ENCODE assay signal across 8 cellular contexts in genomic region chr12:52037248-52037861, GRCh38. TPM values are rescaled to one million over a fixed set of nuclear protein-coding genes. Genes with fewer than 3 reads are reported as not detected.
DNase-seq lines count a peak whose midpoint lies in the region; ATAC-seq, FAIRE-seq and TF ChIP-seq lines count a peak whose summit lies in the region.

No MANE protein-coding gene starts in this region.

- peak overlapping the region in 5 of 7 donors; percentile 40 to 70 (median 47) for H3K4me3 Mint-ChIP-seq in CD8-positive, alpha-beta memory T cell
- peak overlapping the region; percentile 87 to 95 (median 90) for H3K4me3 Mint-ChIP-seq in brain

- FAIRE-seq in D721Med (lab: Jason Lieb, UNC) = no peak

- H3K27ac ChIP-seq in CD8-positive, alpha-beta memory T cell (ENCODE audit: low read depth, low read length) = peak overlapping the region; percentile 9
- H3K27ac ChIP-seq in left lung (peak overlapping the region; percentile 75 to 90), suprapubic skin (peak overlapping the region; percentile 88)

- TF ChIP-seq POLR2A in suprapubic skin (IDR thresholded peaks at IDR 0.05) = no peak

- POLR2A ChIA-PET in CD8-positive, alpha-beta memory T cell (lab: Charles Lee) = interaction anchor here (0.5 to 1.0 kb wide), 2 partner anchors 14 to 30 kb away, joined by 4 read pairs; partner anchors contain the start of gene NR4A1

- no peak for ATAC-seq in left lung

- peaks cover 0 to 5% of the 10 kb centered on the region in 2 donors for H3K27me3 Mint-ChIP-seq in CD8-positive, alpha-beta memory T cell
- H3K27me3 Mint-ChIP-seq in brain = peaks cover 27% of the 10 kb centered on the region

- H3K27ac Mint-ChIP-seq in CD8-positive, alpha-beta memory T cell = peak overlapping the region in 5 of 8 donors; percentile 29 to 93 (median 79)
- peak overlapping the region in 4 of 5 experiments; percentile 87 to 94 (median 91) for H3K27ac Mint-ChIP-seq in brain

- H3K4me1 Mint-ChIP-seq in CD8-positive, alpha-beta memory T cell = peaks cover 33 to 56% (median 44%) of the 10 kb centered on the region in 3 donors
- peaks cover 82% of the 10 kb centered on the region for H3K4me1 Mint-ChIP-seq in brain

- no peak for TF ChIP-seq EP300 in suprapubic skin (IDR thresholded peaks at IDR 0.05)

- CTCF ChIA-PET in CD8-positive, alpha-beta memory T cell (lab: Charles Lee) = interaction anchor here (2.0 to 20.9 kb wide), 2 partner anchors 13 to 14 kb away, joined by 5 to 206 read pairs; partner anchors contain the start of gene NR4A1

- no peaks in the 10 kb centered on the region for H3K27me3 ChIP-seq in CD8-positive, alpha-beta memory T cell (ENCODE audit: insufficient read depth, low read length, poor library complexity, severe bottlenecking)
- peaks cover 0 to 27% of the 10 kb centered on the region in 2 donors for H3K27me3 ChIP-seq in left lung
- H3K27me3 ChIP-seq in suprapubic skin = no peaks in the 10 kb centered on the region

- intact Hi-C loops in left lung (cut with DNase I) = no loop called here

- 10% methylated on average over 14 of the region's 59 CpGs for WGBS in suprapubic skin

- H3K4me1 ChIP-seq in CD8-positive, alpha-beta memory T cell (ENCODE audit: insufficient read depth, low read length) = peaks cover 36% of the 10 kb centered on the region
- H3K4me1 ChIP-seq in left lung (peaks cover 18 to 55% of the 10 kb centered on the region in 2 donors), suprapubic skin (peaks cover 61% of the 10 kb centered on the region)

- DNase-seq in CD8-positive, alpha-beta memory T cell = no peak
- DNase-seq in HuH-7 (ENCODE audit: low spot score) (peak; percentile 54), left lung (peak; percentile 65 to 82), suprapubic skin (ENCODE audit: low spot score in 2 of 2) (peak; percentile 94), UCSD-AML1 (lab: John Stamatoyannopoulos, UW; ENCODE audit: unreplicated experiment) (no peak), D721Med (ENCODE audit: insufficient read length, low spot score) (no peak)
- DNase-seq in activated CD4-positive, alpha-beta T cell treated with anti-CD3 and anti-CD28 coated beads for 1 hour = no peak

- no peak for TF ChIP-seq CTCF in brain (conservative IDR thresholded peaks at IDR 0.05)
- TF ChIP-seq CTCF in left lung (IDR thresholded peaks at IDR 0.05) = no peak
- no peak for TF ChIP-seq CTCF in suprapubic skin (IDR thresholded peaks at IDR 0.05)
- no peak for TF ChIP-seq CTCF in D721Med (IDR thresholded peaks at IDR 0.05; ENCODE audit: insufficient read depth, missing control alignments)

- H3K9me3 ChIP-seq in CD8-positive, alpha-beta memory T cell (ENCODE audit: low read length) = no peaks in the 10 kb centered on the region
- H3K9me3 ChIP-seq in left lung (no peaks in the 10 kb centered on the region), suprapubic skin (no peaks in the 10 kb centered on the region)

- H3K36me3 Mint-ChIP-seq in CD8-positive, alpha-beta memory T cell = no peaks in the 10 kb centered on the region
- H3K36me3 Mint-ChIP-seq in brain = no peaks in the 10 kb centered on the region

- no peak overlapping the region for H3K4me3 ChIP-seq in CD8-positive, alpha-beta memory T cell (ENCODE audit: low read length)
- H3K4me3 ChIP-seq in left lung (peak overlapping the region; percentile 61 to 68), suprapubic skin (peak overlapping the region; percentile 79)

- H3K36me3 ChIP-seq in CD8-positive, alpha-beta memory T cell (ENCODE audit: insufficient read depth, low read length) = no peaks in the 10 kb centered on the region
- H3K36me3 ChIP-seq in left lung (no peaks in the 10 kb centered on the region), suprapubic skin (no peaks in the 10 kb centered on the region)

- H3K9me3 Mint-ChIP-seq in CD8-positive, alpha-beta memory T cell = no peaks in the 10 kb centered on the region
- peaks cover 0 to 3% (median 0%) of the 10 kb centered on the region in 5 experiments for H3K9me3 Mint-ChIP-seq in brain

RNA-seq across cellular contexts. Expression of gene NR4A1, which starts 13.9 kb away (rescaled TPM):
- total RNA-seq in CD8-positive, alpha-beta memory T cell = 10 to 100 TPM; 20.4 to 23.4 TPM
- polyA plus RNA-seq in CD8-positive, alpha-beta memory T cell = 0.84 TPM
- 26.2 TPM for polyA plus RNA-seq in brain (ENCODE audit: insufficient read depth, low read depth, low replicate concordance)
- total RNA-seq in left lung = 100 to 1,000 TPM in 1 of 2 donors, 10 to 100 TPM in 1; 36.4 to 165 TPM
- total RNA-seq in suprapubic skin = 100 to 1,000 TPM; 141 to 775 (median 422) TPM

RNA-seq across cellular contexts. Expression of gene TAMALIN, which starts 30.6 kb away (rescaled TPM):
- total RNA-seq in CD8-positive, alpha-beta memory T cell = 1 to 10 TPM; 7.3 to 8.4 TPM
- polyA plus RNA-seq in CD8-positive, alpha-beta memory T cell = 1.4 TPM
- polyA plus RNA-seq in brain (ENCODE audit: insufficient read depth, low read depth, low replicate concordance) = 41.5 TPM
- 10 to 100 TPM; 30.6 to 63.7 TPM for total RNA-seq in left lung
- total RNA-seq in suprapubic skin = 10 to 100 TPM; 11.5 to 14.5 (median 12.5) TPM

RNA-seq across cellular contexts. Expression of gene ATG101, which starts 32.4 kb away (rescaled TPM):
- 10 to 100 TPM; 49.7 to 56.2 TPM for total RNA-seq in CD8-positive, alpha-beta memory T cell
- polyA plus RNA-seq in CD8-positive, alpha-beta memory T cell = 25.5 TPM
- 52.5 TPM for polyA plus RNA-seq in brain (ENCODE audit: insufficient read depth, low read depth, low replicate concordance)
- total RNA-seq in left lung (10 to 100 TPM; 35.7 to 42.4 TPM), suprapubic skin (10 to 100 TPM; 39.5 to 76.1 (median 56.5) TPM)

RNA-seq across cellular contexts. Expression of gene SMIM41, which starts 42.1 kb away (rescaled TPM):
- not detected for total RNA-seq in CD8-positive, alpha-beta memory T cell
- not detected for polyA plus RNA-seq in CD8-positive, alpha-beta memory T cell
- not detected for polyA plus RNA-seq in brain (ENCODE audit: insufficient read depth, low read depth, low replicate concordance)
- 1 to 10 TPM in 1 of 2 donors, under 1 TPM in 1; 0.47 to 4.5 TPM for total RNA-seq in left lung
- total RNA-seq in suprapubic skin = under 1 TPM in 2 of 4 donors, not detected in 2; 0.51 to 0.57 TPM

Comparison
In these comparisons a context has a peak if more than half of its experiments do, and no peak if none do; other contexts are left out.
1. DNase-seq: peak in HuH-7 (single experiment), left lung (2 of 2) and suprapubic skin (2 of 2); none in CD8-positive, alpha-beta memory T cell (0 of 5), UCSD-AML1 (single experiment), D721Med (single experiment) and activated CD4-positive, alpha-beta T cell treated with anti-CD3 and anti-CD28 coated beads for 1 hour (single experiment).
2. H3K27ac ChIP-seq: peak in every context shown above with its lines; median percentile 88 in suprapubic skin; 82 in left lung; 9 in CD8-positive, alpha-beta memory T cell.